In the genomic region with DNA sequence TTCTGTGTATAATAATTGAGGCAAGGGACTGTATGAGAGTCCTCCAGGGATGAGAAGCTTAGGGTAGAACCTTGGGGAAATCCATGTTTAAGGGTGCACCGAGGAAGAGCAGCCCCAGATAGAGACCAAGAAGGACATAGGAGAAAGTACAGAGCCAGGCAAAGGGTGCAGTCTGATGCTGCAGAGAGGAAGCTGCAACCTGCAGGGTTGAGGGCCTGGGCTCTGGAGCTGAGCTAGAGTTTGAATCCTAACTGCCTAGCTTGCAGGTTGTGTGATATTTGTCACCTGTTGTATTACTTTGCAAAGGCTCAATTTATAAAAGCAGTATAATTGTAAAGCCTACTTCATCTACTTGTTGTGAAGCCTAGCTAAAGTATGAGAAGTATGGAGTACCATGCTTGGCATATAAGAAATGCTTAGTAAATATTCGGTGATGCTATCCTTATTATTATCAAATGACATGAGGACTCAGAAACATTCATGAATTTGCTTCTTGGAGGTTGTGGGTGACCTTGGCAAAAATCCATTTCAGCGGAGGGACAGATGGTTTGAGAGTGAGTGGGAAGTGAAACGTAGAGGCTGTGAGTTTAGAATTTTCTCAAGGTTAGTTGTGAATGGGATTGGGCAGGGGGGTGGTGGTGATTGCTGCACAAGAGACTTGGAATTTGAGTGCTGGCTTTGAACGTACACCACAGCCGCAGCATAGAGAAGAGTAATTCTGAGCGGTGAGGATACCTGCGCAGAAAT, we compare ENCODE assay signal across 11 cellular contexts. TPM values are rescaled to one million over a fixed set of nuclear protein-coding genes. Genes with fewer than 3 reads are reported as not detected.
DNase-seq lines count a peak whose midpoint lies in the region; ATAC-seq and TF ChIP-seq lines count a peak whose summit lies in the region.
"Had no signal": no experiment of that assay in that cellular context is flagged by ENCODE, and none has a peak within 500 bp of the region (broad histone marks: within the 10 kb centered on the region; RNA-seq: fewer than 3 reads in every experiment).

No MANE protein-coding gene starts in this region.

- 0 out of 3 replicates have a peak, but pooled peaks cover 0 to 5% of the 10 kb centered on the region in 2 experiments for H3K36me3 ChIP-seq in HEK293 (ENCODE audit: control insufficient read depth in 2 of 2, insufficient read depth in 1 of 2, low read length in 2 of 2)

- POLR2A ChIA-PET in HEK293 (lab: Yijun Ruan, JAX) = no interaction called here

- H3K4me1 ChIP-seq in HEK293 (ENCODE audit: control insufficient read depth, insufficient read depth, low read length) = no peaks in the 10 kb centered on the region

- DNase-seq in NCI-H69 (lab: John Stamatoyannopoulos, UW) = peak; percentile 10
- no peak for DNase-seq in natural killer cell
- no peak for DNase-seq in T-helper 2 cell
- no peak for DNase-seq in OCI-M1 (lab: John Stamatoyannopoulos, UW)
- DNase-seq in effector CD4-positive, alpha-beta T cell = no peak
- DNase-seq: NCI-H524 treated with DMSO at 0.1 percent for 48 hours, nephron progenitor cell had no signal

- no peaks in the 10 kb centered on the region for H3K36me3 Mint-ChIP-seq in natural killer cell

- intact Hi-C loops in natural killer cell (cut with micrococcal nuclease) = no loop called here

- H3K4me3 Mint-ChIP-seq in natural killer cell = no peak overlapping the region
- H3K4me3 Mint-ChIP-seq: nephron progenitor cell had no signal

- H3K27ac Mint-ChIP-seq in natural killer cell = peak overlapping the region; percentile 1 to 41
- H3K27ac Mint-ChIP-seq: nephron progenitor cell had no signal

- H3K9me3 ChIP-seq in HEK293 (ENCODE audit: control insufficient read depth, insufficient read depth, low read depth, low read length) = no peaks in the 10 kb centered on the region
- H3K9me3 ChIP-seq: body of pancreas had no signal

- CTCF ChIA-PET in HEK293 (lab: Yijun Ruan, JAX) = no interaction called here

- no peak for TF ChIP-seq CTCF in HEK293 (tag by site-specific recombination; IDR thresholded peaks at IDR 0.05)
- TF ChIP-seq CTCF in natural killer cell (IDR thresholded peaks at IDR 0.05) = no peak

- H3K27me3 Mint-ChIP-seq in natural killer cell (ENCODE audit: low read depth in 2 of 2) = no peaks in the 10 kb centered on the region

- no peak overlapping the region for H3K4me3 ChIP-seq in HEK293 (ENCODE audit: low read depth, low read length)
- H3K4me3 ChIP-seq: body of pancreas had no signal

- no peak overlapping the region for H3K27ac ChIP-seq in HEK293 (ENCODE audit: extremely low read depth, low read depth, low read length)

- ATAC-seq in GM18909 (IDR thresholded peaks at IDR 0.05; ENCODE audit: poor library complexity, unreplicated experiment) (peak; percentile 45), natural killer cell (peak in 2 of 3 donors; percentile 36 to 39)
- ATAC-seq: body of pancreas, esophagus mucosa had no signal

- no peaks in the 10 kb centered on the region for H3K9me3 Mint-ChIP-seq in natural killer cell

- peaks cover 78 to 84% of the 10 kb centered on the region in 2 donors for H3K4me1 Mint-ChIP-seq in natural killer cell
- H3K4me1 Mint-ChIP-seq: nephron progenitor cell had no signal

TF ChIP-seq in HEK293, 187 proteins besides CTCF, POLR2A, EP300 and RAD21:
- TF ChIP-seq, protein P1, sequence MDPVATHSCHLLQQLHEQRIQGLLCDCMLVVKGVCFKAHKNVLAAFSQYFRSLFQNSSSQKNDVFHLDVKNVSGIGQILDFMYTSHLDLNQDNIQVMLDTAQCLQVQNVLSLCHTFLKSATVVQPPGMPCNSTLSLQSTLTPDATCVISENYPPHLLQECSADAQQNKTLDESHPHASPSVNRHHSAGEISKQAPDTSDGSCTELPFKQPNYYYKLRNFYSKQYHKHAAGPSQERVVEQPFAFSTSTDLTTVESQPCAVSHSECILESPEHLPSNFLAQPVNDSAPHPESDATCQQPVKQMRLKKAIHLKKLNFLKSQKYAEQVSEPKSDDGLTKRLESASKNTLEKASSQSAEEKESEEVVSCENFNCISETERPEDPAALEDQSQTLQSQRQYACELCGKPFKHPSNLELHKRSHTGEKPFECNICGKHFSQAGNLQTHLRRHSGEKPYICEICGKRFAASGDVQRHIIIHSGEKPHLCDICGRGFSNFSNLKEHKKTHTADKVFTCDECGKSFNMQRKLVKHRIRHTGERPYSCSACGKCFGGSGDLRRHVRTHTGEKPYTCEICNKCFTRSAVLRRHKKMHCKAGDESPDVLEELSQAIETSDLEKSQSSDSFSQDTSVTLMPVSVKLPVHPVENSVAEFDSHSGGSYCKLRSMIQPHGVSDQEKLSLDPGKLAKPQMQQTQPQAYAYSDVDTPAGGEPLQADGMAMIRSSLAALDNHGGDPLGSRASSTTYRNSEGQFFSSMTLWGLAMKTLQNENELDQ (tag by site-specific recombination; IDR thresholded peaks at IDR 0.05; ENCODE audit: low read depth) = no peak
- TF ChIP-seq ZNF549 (tag by site-specific recombination; IDR thresholded peaks at IDR 0.05) (no peak), ZNF416 (tag by site-specific recombination; IDR thresholded peaks at IDR 0.05) (no peak), ZFHX2 (tag by site-specific recombination; conservative IDR thresholded peaks at IDR 0.05) (peak; percentile 30; the same call in 1 of the 2 replicates), ZNF510 (tag by site-specific recombination; IDR thresholded peaks at IDR 0.05; ENCODE audit: insufficient replicate concordance) (no peak), EGR2 (tag by site-specific recombination; IDR thresholded peaks at IDR 0.05; ENCODE audit: low read depth) (0 out of 2 replicates have a peak, but pooled peaks have one; percentile 30)

RNA-seq across cellular contexts. Expression of a gene that starts 43.8 kb away (rescaled TPM):
- total RNA-seq in natural killer cell = 10 to 100 TPM; 71.5 to 94.9 (median 84.7) TPM
